Comparison of ENCODE assay signal across 1 cellular context in the genomic region with DNA sequence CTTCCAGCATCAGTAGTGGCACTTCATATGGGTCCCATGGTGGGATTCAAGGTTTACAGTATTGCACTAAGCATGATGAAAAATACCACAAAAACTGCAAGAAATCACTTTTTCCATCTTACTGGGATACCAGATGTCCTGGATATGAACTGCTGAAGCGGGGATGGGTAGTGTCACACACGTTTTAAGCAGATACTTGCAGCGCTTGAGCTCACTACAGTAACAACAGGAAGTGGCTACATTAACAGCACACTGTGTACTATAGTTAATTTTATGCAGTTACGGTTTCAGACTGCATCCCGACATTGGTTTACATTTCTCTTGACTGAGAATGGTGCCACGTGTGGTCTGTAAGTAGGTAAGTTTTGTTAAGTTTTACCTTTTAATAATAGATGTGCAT.
TF ChIP-seq lines count a peak whose summit lies in the region.

No MANE protein-coding gene starts in this region.

TF ChIP-seq in HepG2, 621 proteins besides CTCF, POLR2A, EP300 and RAD21 (continued from another document):
- TF ChIP-seq, protein P1, sequence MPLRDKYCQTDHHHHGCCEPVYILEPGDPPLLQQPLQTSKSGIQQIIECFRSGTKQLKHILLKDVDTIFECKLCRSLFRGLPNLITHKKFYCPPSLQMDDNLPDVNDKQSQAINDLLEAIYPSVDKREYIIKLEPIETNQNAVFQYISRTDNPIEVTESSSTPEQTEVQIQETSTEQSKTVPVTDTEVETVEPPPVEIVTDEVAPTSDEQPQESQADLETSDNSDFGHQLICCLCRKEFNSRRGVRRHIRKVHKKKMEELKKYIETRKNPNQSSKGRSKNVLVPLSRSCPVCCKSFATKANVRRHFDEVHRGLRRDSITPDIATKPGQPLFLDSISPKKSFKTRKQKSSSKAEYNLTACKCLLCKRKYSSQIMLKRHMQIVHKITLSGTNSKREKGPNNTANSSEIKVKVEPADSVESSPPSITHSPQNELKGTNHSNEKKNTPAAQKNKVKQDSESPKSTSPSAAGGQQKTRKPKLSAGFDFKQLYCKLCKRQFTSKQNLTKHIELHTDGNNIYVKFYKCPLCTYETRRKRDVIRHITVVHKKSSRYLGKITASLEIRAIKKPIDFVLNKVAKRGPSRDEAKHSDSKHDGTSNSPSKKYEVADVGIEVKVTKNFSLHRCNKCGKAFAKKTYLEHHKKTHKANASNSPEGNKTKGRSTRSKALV (CRISPR knock-in tag; IDR thresholded peaks at IDR 0.05) = no peak
- TF ChIP-seq RBFOX2 (IDR thresholded peaks at IDR 0.05; ENCODE audit: low read depth, low read length) (0 out of 2 replicates have a peak, but pooled peaks have one; percentile 17), REPIN1 (CRISPR knock-in tag; IDR thresholded peaks at IDR 0.05; ENCODE audit: borderline replicate concordance, low read depth) (no peak), HOXA7 (CRISPR knock-in tag; IDR thresholded peaks at IDR 0.05) (no peak)
